ENCODE assay signal across 28 cellular contexts in genomic region chr7:96233084-96233483, GRCh38.
DNase-seq lines count a peak whose midpoint lies in the region; ATAC-seq and TF ChIP-seq lines count a peak whose summit lies in the region.
"Had no signal": no experiment of that assay in that cellular context is flagged by ENCODE, and none has a peak within 500 bp of the region (broad histone marks: within the 10 kb centered on the region; RNA-seq: fewer than 3 reads in every experiment).

No MANE protein-coding gene starts in this region.

- no peaks in the 10 kb centered on the region for H3K9me3 ChIP-seq in Panc1 (ENCODE audit: control insufficient read depth, insufficient read depth, low read depth, low read length)
- H3K9me3 ChIP-seq in sigmoid colon, result no peaks in the 10 kb centered on the region

- H3K27ac Mint-ChIP-seq in activated naive CD8-positive, alpha-beta T cell, result peak overlapping the region; percentile 25
- no peak overlapping the region for H3K27ac Mint-ChIP-seq in activated naive CD8-positive, alpha-beta T cell treated with anti-CD3 and anti-CD28 coated beads, Interleukin-2, amount 50 U/mL, for 24 hours
- H3K27ac Mint-ChIP-seq: CD8-positive, alpha-beta memory T cell; GM23338; H9; HFFc6 had no signal

- TF ChIP-seq CTCF in Panc1 (IDR thresholded peaks at IDR 0.05), result no peak
- no peak for TF ChIP-seq CTCF in sigmoid colon (IDR thresholded peaks at IDR 0.05)

- BruUV-seq in Panc1 (replicated peaks; lab: Mats Ljungman, UMichigan), result TSS peak; percentile 44

- no peak for DNase-seq in activated naive CD8-positive, alpha-beta T cell treated with anti-CD3 and anti-CD28 coated beads, Interleukin-2, amount 50 U/mL, for 24 hours
- DNase-seq in Panc1 (ENCODE audit: low read depth, low spot score) (no peak), nucleus accumbens (lab: John Stamatoyannopoulos, UW) (no peak), sigmoid colon (no peak), putamen (ENCODE audit: low spot score) (no peak)
- no peak for DNase-seq in activated CD4-positive, alpha-beta T cell treated with anti-CD3 and anti-CD28 coated beads for 1 hour
- DNase-seq: BE2C; CD8-positive, alpha-beta memory T cell; DMS153; DND-41; H9; HFFc6; Karpas-422; NCI-H1092 treated with DMSO at 0.1 percent for 48 hours; NCI-H1436; NCI-H187; NCI-H2081 treated with DMSO at 0.1 percent for 48 hours; NCI-H2171; NCI-H226; NCI-H510A; NCI-H69; SIG-M5 had no signal

- intact Hi-C loops in Panc1 (cut with micrococcal nuclease; ENCODE audit: unreplicated experiment), result no loop called here
- intact Hi-C loops in sigmoid colon (cut with DNase I), result no loop called here

- CTCF ChIA-PET in Panc1 (lab: Charles Lee), result no interaction called here

- H3K27ac ChIP-seq in Panc1 (ENCODE audit: low read length), result no peak overlapping the region
- H3K27ac ChIP-seq in sigmoid colon, result no peak overlapping the region
- H3K27ac ChIP-seq: 22Rv1, SK-N-MC had no signal

- peaks cover 9% of the 10 kb centered on the region for H3K4me1 Mint-ChIP-seq in activated naive CD8-positive, alpha-beta T cell (ENCODE audit: low read depth)
- H3K4me1 Mint-ChIP-seq in activated naive CD8-positive, alpha-beta T cell treated with anti-CD3 and anti-CD28 coated beads, Interleukin-2, amount 50 U/mL, for 24 hours, result peaks cover 19% of the 10 kb centered on the region

- H3K36me3 ChIP-seq in Panc1 (ENCODE audit: control insufficient read depth, insufficient read depth, low read length), result no peaks in the 10 kb centered on the region
- H3K36me3 ChIP-seq in sigmoid colon, result peaks cover 0 to 14% (median 0%) of the 10 kb centered on the region in 4 donors

- no peak for ATAC-seq in activated naive CD8-positive, alpha-beta T cell treated with anti-CD3 and anti-CD28 coated beads, Interleukin-2, amount 50 U/mL, for 24 hours
- ATAC-seq in GM19395 (IDR thresholded peaks at IDR 0.05; ENCODE audit: unreplicated experiment), result peak; percentile 59
- ATAC-seq in Panc1, result no peak
- ATAC-seq: GM23338 had no signal

- TF ChIP-seq POLR2A in sigmoid colon (IDR thresholded peaks at IDR 0.05), result no peak

- POLR2A ChIA-PET in Panc1 (lab: Charles Lee), result interaction anchor here (0.6 to 0.7 kb wide), 2 partner anchors 9 to 15 kb away, joined by 3 to 8 read pairs; no protein-coding TSS in a partner anchor

- H3K4me1 ChIP-seq in Panc1 (ENCODE audit: control insufficient read depth, insufficient read depth, low read length) (no peaks in the 10 kb centered on the region), sigmoid colon (peaks cover 0 to 27% (median 22%) of the 10 kb centered on the region in 4 donors)

- H3K27me3 ChIP-seq in Panc1 (ENCODE audit: control insufficient read depth, insufficient read depth, low read length) (no peaks in the 10 kb centered on the region), sigmoid colon (no peaks in the 10 kb centered on the region)
- H3K27me3 ChIP-seq: BE2C had no signal

- in situ Hi-C loops in Panc1 (cut with HindIII; ENCODE audit: low pct_unique_long_range_greater_than_20kb, low sequenced_read_pairs), result no loop called here

- H3K36me3 Mint-ChIP-seq in activated naive CD8-positive, alpha-beta T cell, result peaks cover 20% of the 10 kb centered on the region
- peaks cover 31% of the 10 kb centered on the region for H3K36me3 Mint-ChIP-seq in activated naive CD8-positive, alpha-beta T cell treated with anti-CD3 and anti-CD28 coated beads, Interleukin-2, amount 50 U/mL, for 24 hours (ENCODE audit: low read depth)

- WGBS in sigmoid colon, 2 donors, result 93% methylated on average over 3 of the region's 3 CpGs

- H3K27me3 Mint-ChIP-seq in activated naive CD8-positive, alpha-beta T cell, result no peaks in the 10 kb centered on the region
- no peaks in the 10 kb centered on the region for H3K27me3 Mint-ChIP-seq in activated naive CD8-positive, alpha-beta T cell treated with anti-CD3 and anti-CD28 coated beads, Interleukin-2, amount 50 U/mL, for 24 hours
- H3K27me3 Mint-ChIP-seq: CD8-positive, alpha-beta memory T cell had no signal

- no peak for TF ChIP-seq EP300 in sigmoid colon (IDR thresholded peaks at IDR 0.05)

- H3K4me3 ChIP-seq in Panc1 (ENCODE audit: low read depth in 2 of 2, low read length in 2 of 2) (no peak overlapping the region), sigmoid colon (no peak overlapping the region)
- H3K4me3 ChIP-seq: GM23338, SK-N-MC had no signal

- no peak overlapping the region for H3K4me3 Mint-ChIP-seq in activated naive CD8-positive, alpha-beta T cell
- H3K4me3 Mint-ChIP-seq in activated naive CD8-positive, alpha-beta T cell treated with anti-CD3 and anti-CD28 coated beads, Interleukin-2, amount 50 U/mL, for 24 hours, result no peak overlapping the region
- H3K4me3 Mint-ChIP-seq: CD14-positive monocyte; CD8-positive, alpha-beta memory T cell; GM23338; H9; HFFc6 had no signal

- H3K9me3 Mint-ChIP-seq in activated naive CD8-positive, alpha-beta T cell (ENCODE audit: low read depth), result no peaks in the 10 kb centered on the region
- H3K9me3 Mint-ChIP-seq in activated naive CD8-positive, alpha-beta T cell treated with anti-CD3 and anti-CD28 coated beads, Interleukin-2, amount 50 U/mL, for 24 hours, result peaks cover 7% of the 10 kb centered on the region
- H3K9me3 Mint-ChIP-seq: HFFc6 had no signal
